Comparison of ENCODE assay signal across 1 cellular context in the genomic region with DNA sequence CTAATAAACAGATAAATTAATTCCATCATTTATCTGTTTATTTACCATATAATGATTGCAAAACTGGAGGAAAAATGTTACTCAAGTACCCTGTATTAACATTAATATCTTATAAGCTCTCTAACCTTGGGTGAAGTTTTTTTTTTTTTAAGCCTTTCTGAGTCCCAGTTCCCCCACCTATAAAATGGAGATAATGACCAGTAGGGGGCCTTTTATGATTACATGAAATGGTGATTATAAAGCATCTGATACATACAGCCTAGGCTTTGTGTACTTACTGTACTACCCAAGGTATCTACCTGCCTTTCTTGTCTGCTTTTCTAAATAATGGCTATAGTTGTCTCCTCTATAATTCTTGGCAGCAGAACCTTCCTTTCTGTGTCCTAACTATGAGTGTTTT.
TF ChIP-seq lines count a peak whose summit lies in the region.

No MANE protein-coding gene starts in this region.

TF ChIP-seq in IMR-90, 13 proteins besides CTCF, POLR2A, EP300 and RAD21:
- TF ChIP-seq BHLHE40 (IDR thresholded peaks at IDR 0.05; ENCODE audit: low read depth, low read length) (no peak), SMC3 (IDR thresholded peaks at IDR 0.05; ENCODE audit: low read depth, low read length) (peak; percentile 47)
TF ChIP-seq in IMR-90: peak in this region for 1.
